1 cellular context compared by ENCODE assay signal in the genomic region with DNA sequence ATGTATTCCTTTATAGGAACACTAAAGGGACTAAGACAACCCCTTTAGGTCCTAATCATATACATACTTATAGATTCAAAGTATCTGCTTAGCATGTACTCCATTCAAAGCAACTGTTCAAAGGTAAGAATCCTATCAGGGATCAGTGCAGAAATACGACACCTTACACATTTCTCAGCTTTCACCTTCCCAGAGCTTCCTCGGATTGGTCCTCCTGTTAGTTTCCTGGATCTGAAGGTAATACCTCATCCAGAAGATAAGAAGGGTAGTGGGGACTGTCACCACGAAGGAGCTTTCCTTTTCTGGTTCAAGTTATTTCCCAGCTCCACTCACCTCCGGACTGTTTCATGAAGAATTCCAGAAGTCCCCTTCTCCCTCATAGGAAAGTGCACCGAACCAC.
TF ChIP-seq lines count a peak whose summit lies in the region.

No MANE protein-coding gene starts in this region.

TF ChIP-seq in WTC11, 78 proteins besides CTCF, POLR2A, EP300 and RAD21 (continued from another document):
- TF ChIP-seq, protein P1, sequence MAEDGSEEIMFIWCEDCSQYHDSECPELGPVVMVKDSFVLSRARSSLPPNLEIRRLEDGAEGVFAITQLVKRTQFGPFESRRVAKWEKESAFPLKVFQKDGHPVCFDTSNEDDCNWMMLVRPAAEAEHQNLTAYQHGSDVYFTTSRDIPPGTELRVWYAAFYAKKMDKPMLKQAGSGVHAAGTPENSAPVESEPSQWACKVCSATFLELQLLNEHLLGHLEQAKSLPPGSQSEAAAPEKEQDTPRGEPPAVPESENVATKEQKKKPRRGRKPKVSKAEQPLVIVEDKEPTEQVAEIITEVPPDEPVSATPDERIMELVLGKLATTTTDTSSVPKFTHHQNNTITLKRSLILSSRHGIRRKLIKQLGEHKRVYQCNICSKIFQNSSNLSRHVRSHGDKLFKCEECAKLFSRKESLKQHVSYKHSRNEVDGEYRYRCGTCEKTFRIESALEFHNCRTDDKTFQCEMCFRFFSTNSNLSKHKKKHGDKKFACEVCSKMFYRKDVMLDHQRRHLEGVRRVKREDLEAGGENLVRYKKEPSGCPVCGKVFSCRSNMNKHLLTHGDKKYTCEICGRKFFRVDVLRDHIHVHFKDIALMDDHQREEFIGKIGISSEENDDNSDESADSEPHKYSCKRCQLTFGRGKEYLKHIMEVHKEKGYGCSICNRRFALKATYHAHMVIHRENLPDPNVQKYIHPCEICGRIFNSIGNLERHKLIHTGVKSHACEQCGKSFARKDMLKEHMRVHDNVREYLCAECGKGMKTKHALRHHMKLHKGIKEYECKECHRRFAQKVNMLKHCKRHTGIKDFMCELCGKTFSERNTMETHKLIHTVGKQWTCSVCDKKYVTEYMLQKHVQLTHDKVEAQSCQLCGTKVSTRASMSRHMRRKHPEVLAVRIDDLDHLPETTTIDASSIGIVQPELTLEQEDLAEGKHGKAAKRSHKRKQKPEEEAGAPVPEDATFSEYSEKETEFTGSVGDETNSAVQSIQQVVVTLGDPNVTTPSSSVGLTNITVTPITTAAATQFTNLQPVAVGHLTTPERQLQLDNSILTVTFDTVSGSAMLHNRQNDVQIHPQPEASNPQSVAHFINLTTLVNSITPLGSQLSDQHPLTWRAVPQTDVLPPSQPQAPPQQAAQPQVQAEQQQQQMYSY (CRISPR knock-in tag; IDR thresholded peaks at IDR 0.05): no peak
- TF ChIP-seq, protein P2, sequence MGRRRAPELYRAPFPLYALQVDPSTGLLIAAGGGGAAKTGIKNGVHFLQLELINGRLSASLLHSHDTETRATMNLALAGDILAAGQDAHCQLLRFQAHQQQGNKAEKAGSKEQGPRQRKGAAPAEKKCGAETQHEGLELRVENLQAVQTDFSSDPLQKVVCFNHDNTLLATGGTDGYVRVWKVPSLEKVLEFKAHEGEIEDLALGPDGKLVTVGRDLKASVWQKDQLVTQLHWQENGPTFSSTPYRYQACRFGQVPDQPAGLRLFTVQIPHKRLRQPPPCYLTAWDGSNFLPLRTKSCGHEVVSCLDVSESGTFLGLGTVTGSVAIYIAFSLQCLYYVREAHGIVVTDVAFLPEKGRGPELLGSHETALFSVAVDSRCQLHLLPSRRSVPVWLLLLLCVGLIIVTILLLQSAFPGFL (CRISPR knock-in tag; IDR thresholded peaks at IDR 0.05; ENCODE audit: borderline replicate concordance): no peak
- TF ChIP-seq CBFB (CRISPR knock-in tag; IDR thresholded peaks at IDR 0.05; ENCODE audit: low read depth): no peak
- TF ChIP-seq ETV6 (CRISPR knock-in tag; IDR thresholded peaks at IDR 0.05): no peak
- no peak for TF ChIP-seq ZNF317 (CRISPR knock-in tag; IDR thresholded peaks at IDR 0.05; ENCODE audit: borderline replicate concordance, low read depth)
- TF ChIP-seq, protein P3, sequence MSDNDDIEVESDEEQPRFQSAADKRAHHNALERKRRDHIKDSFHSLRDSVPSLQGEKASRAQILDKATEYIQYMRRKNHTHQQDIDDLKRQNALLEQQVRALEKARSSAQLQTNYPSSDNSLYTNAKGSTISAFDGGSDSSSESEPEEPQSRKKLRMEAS (CRISPR knock-in tag; IDR thresholded peaks at IDR 0.05): no peak
- TF ChIP-seq, protein P4, sequence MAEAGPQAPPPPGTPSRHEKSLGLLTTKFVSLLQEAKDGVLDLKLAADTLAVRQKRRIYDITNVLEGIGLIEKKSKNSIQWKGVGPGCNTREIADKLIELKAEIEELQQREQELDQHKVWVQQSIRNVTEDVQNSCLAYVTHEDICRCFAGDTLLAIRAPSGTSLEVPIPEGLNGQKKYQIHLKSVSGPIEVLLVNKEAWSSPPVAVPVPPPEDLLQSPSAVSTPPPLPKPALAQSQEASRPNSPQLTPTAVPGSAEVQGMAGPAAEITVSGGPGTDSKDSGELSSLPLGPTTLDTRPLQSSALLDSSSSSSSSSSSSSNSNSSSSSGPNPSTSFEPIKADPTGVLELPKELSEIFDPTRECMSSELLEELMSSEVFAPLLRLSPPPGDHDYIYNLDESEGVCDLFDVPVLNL (CRISPR knock-in tag; IDR thresholded peaks at IDR 0.05; ENCODE audit: borderline replicate concordance, low read depth): no peak
